17 cellular contexts compared by ENCODE assay signal in the genomic region with DNA sequence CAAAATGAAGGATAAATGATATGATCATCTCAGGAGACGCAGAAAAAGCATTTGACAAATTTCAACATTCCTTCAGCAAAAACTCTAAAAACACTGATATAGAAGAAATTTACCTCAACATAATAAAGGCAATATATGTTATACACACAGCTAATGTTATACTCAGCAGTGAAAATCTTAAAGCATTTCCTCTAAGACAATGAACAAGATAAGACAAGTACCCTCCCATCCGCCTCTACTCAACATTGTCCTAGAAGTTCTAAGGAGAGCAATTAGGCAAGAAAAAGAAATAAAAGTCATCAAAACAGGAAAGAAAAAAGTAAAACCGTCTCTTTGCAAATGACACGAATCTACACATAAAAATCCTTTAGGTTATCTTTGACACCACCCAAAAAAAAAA.
DNase-seq lines count a peak whose midpoint lies in the region; ATAC-seq, FAIRE-seq and TF ChIP-seq lines count a peak whose summit lies in the region.
"Had no signal": no experiment of that assay in that cellular context is flagged by ENCODE, and none has a peak within 500 bp of the region (broad histone marks: within the 10 kb centered on the region; RNA-seq: fewer than 3 reads in every experiment).

No MANE protein-coding gene starts in this region.

- H3K27me3 Mint-ChIP-seq in T-helper 2 cell treated with Interferon-gamma antibody and Interleukin-4, amounts not matched to agents 5 μg/mL and 100 μg/mL, for 36 hours (ENCODE audit: low read depth) = no peaks in the 10 kb centered on the region
- H3K27me3 Mint-ChIP-seq: CD4-positive, alpha-beta memory T cell had no signal

- H3K4me3 ChIP-seq in bronchial epithelial cell (ENCODE audit: low read depth, low read length) = no peak overlapping the region
- no peak overlapping the region for H3K4me3 ChIP-seq in epithelial cell of esophagus (ENCODE audit: low read length)
- H3K4me3 ChIP-seq: GM23248 had no signal

- no peaks in the 10 kb centered on the region for H3K36me3 Mint-ChIP-seq in T-helper 2 cell treated with Interferon-gamma antibody and Interleukin-4, amounts not matched to agents 5 μg/mL and 100 μg/mL, for 36 hours (ENCODE audit: low read depth)

- H3K27ac Mint-ChIP-seq in T-helper 2 cell treated with Interferon-gamma antibody and Interleukin-4, amounts not matched to agents 5 μg/mL and 100 μg/mL, for 36 hours = no peak overlapping the region
- H3K27ac Mint-ChIP-seq: CD4-positive, alpha-beta memory T cell had no signal

- H3K27ac ChIP-seq in foreskin keratinocyte = no peak overlapping the region
- H3K27ac ChIP-seq: GM23248 had no signal

- no peaks in the 10 kb centered on the region for H3K27me3 ChIP-seq in bronchial epithelial cell (ENCODE audit: control insufficient read depth, insufficient read depth, low read length)
- H3K27me3 ChIP-seq in foreskin keratinocyte = no peaks in the 10 kb centered on the region

- peaks cover 56% of the 10 kb centered on the region for H3K9me3 Mint-ChIP-seq in T-helper 2 cell treated with Interferon-gamma antibody and Interleukin-4, amounts not matched to agents 5 μg/mL and 100 μg/mL, for 36 hours

- peak; percentile 53 for ATAC-seq in foreskin keratinocyte

- no peak for TF ChIP-seq CTCF in bronchial epithelial cell (IDR thresholded peaks at IDR 0.05; ENCODE audit: insufficient read depth, low read length, severe bottlenecking)
- TF ChIP-seq CTCF in epithelial cell of esophagus (IDR thresholded peaks at IDR 0.05; ENCODE audit: insufficient read depth, low read depth, low read length, missing control alignments) = no peak
- no peak for TF ChIP-seq CTCF in foreskin keratinocyte (conservative IDR thresholded peaks at IDR 0.05)

- H3K4me1 Mint-ChIP-seq in T-helper 2 cell treated with Interferon-gamma antibody and Interleukin-4, amounts not matched to agents 5 μg/mL and 100 μg/mL, for 36 hours (ENCODE audit: low read depth) = no peaks in the 10 kb centered on the region
- H3K4me1 Mint-ChIP-seq: CD4-positive, alpha-beta memory T cell had no signal

- peaks cover 17% of the 10 kb centered on the region for H3K4me1 ChIP-seq in foreskin keratinocyte

- no peak for FAIRE-seq in bronchial epithelial cell (lab: Jason Lieb, UNC)
- FAIRE-seq: GM12892, H1 had no signal

- H3K4me3 Mint-ChIP-seq in T-helper 2 cell treated with Interferon-gamma antibody and Interleukin-4, amounts not matched to agents 5 μg/mL and 100 μg/mL, for 36 hours = no peak overlapping the region
- H3K4me3 Mint-ChIP-seq: CD4-positive, alpha-beta memory T cell had no signal

- peak; percentile 51 for DNase-seq in bronchial epithelial cell (ENCODE audit: low read depth)
- peak; percentile 40 for DNase-seq in epithelial cell of esophagus (ENCODE audit: low read depth)
- peak; percentile 37 to 64 for DNase-seq in foreskin keratinocyte
- no peak for DNase-seq in T-helper 2 cell treated with Interferon-gamma antibody and Interleukin-4, amounts not matched to agents 5 μg/mL and 100 μg/mL, for 36 hours (ENCODE audit: low spot score)
- no peak for DNase-seq in stimulated activated CD8-positive, alpha-beta memory T cell treated with anti-CD3 and anti-CD28 coated beads, Interleukin-4, amount 100 ng/mL, for 48 hours
- DNase-seq in NCI-H1694 (lab: John Stamatoyannopoulos, UW) = no peak
- DNase-seq: C1 segment of cervical spinal cord; Calu3; CD4-positive, alpha-beta memory T cell; COR-L47; DMS53; DMS79 treated with DMSO at 0.1 percent for 48 hours; GM23248; H7; HCEC 1CT had no signal

- H3K36me3 ChIP-seq in bronchial epithelial cell (ENCODE audit: control insufficient read depth, insufficient read depth, low read length) = no peaks in the 10 kb centered on the region

Comparison
In these comparisons a context has a peak if more than half of its experiments do, and no peak if none do; other contexts are left out.
1. DNase-seq: peak in bronchial epithelial cell (single experiment), epithelial cell of esophagus (single experiment) and foreskin keratinocyte (2 of 2); none in T-helper 2 cell treated with Interferon-gamma antibody and Interleukin-4, amounts not matched to agents 5 μg/mL and 100 μg/mL, for 36 hours (single experiment), stimulated activated CD8-positive, alpha-beta memory T cell treated with anti-CD3 and anti-CD28 coated beads, Interleukin-4, amount 100 ng/mL, for 48 hours (single experiment) and NCI-H1694 (single experiment).